8 cellular contexts compared by ENCODE assay signal in the genomic region with DNA sequence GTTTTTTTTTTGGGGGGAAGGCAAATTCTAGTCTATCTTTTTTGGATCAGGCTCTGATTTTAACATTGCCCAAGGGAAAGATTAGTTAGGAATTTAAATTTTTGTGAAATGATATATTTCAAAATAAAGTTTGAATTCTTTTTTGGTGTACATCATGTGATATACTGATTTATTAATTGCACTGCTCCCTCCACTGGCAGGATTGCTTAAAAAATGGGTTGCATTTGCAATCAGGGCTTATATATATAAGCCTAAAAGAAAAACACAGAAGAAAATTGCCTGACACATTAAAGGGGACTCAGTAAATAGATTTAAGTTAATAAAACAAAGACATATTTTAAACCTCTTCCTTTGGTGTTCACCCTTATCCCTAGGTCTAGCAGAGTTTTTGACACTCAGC. TPM values are rescaled to one million over a fixed set of nuclear protein-coding genes. Genes with fewer than 3 reads are reported as not detected.
DNase-seq lines count a peak whose midpoint lies in the region; ATAC-seq, FAIRE-seq and TF ChIP-seq lines count a peak whose summit lies in the region.

No MANE protein-coding gene starts in this region.

- no peaks in the 10 kb centered on the region for H3K9me3 ChIP-seq in left ventricle myocardium inferior (replicated peaks)
- H3K9me3 ChIP-seq in iPS-20b (ENCODE audit: insufficient read depth, low read depth, low read length) = no peaks in the 10 kb centered on the region

- no peaks in the 10 kb centered on the region for H3K9me3 Mint-ChIP-seq in activated naive CD8-positive, alpha-beta T cell treated with anti-CD3 and anti-CD28 coated beads, Interleukin-2, amount 10 ng/mL, durations not matched to agents 7 days and 5 days

- no peak overlapping the region for H3K27ac Mint-ChIP-seq in activated naive CD8-positive, alpha-beta T cell treated with anti-CD3 and anti-CD28 coated beads, Interleukin-2, amount 10 ng/mL, durations not matched to agents 7 days and 5 days

- POLR2A ChIA-PET in activated naive CD8-positive, alpha-beta T cell treated with anti-CD3 and anti-CD28 coated beads, Interleukin-2, amount 10 ng/mL, durations not matched to agents 7 days and 5 days (lab: Charles Lee) = no interaction called here

- peaks cover 12% of the 10 kb centered on the region for H3K4me1 Mint-ChIP-seq in activated naive CD8-positive, alpha-beta T cell treated with anti-CD3 and anti-CD28 coated beads, Interleukin-2, amount 10 ng/mL, durations not matched to agents 7 days and 5 days

- H3K27me3 ChIP-seq in left ventricle myocardium inferior (ENCODE audit: low read depth) (no peaks in the 10 kb centered on the region), iPS-20b (ENCODE audit: insufficient read depth, low read length) (no peaks in the 10 kb centered on the region)

- intact Hi-C loops in left ventricle myocardium inferior (cut with micrococcal nuclease) (no loop called here), cardiac septum (cut with DNase I) (no loop called here)

- H3K36me3 Mint-ChIP-seq in activated naive CD8-positive, alpha-beta T cell treated with anti-CD3 and anti-CD28 coated beads, Interleukin-2, amount 10 ng/mL, durations not matched to agents 7 days and 5 days = peaks cover 3% of the 10 kb centered on the region

- ATAC-seq in activated naive CD8-positive, alpha-beta T cell treated with anti-CD3 and anti-CD28 coated beads, Interleukin-2, amount 10 ng/mL, durations not matched to agents 7 days and 5 days (ENCODE audit: low read depth) = no peak
- ATAC-seq in HG02610 (IDR thresholded peaks at IDR 0.05; ENCODE audit: unreplicated experiment) = no peak

- peak overlapping the region; percentile 94 for H3K4me3 Mint-ChIP-seq in activated naive CD8-positive, alpha-beta T cell treated with anti-CD3 and anti-CD28 coated beads, Interleukin-2, amount 10 ng/mL, durations not matched to agents 7 days and 5 days

- H3K36me3 ChIP-seq in left ventricle myocardium inferior (peaks cover 11% of the 10 kb centered on the region), iPS-20b (ENCODE audit: insufficient read depth, low read depth, low read length) (peaks cover 15% of the 10 kb centered on the region)

- FAIRE-seq in urothelium cell line (lab: Jason Lieb, UNC) = no peak

- DNase-seq in left ventricle myocardium inferior = no peak
- no peak for DNase-seq in cardiac septum (ENCODE audit: low spot score)
- DNase-seq in activated naive CD8-positive, alpha-beta T cell treated with anti-CD3 and anti-CD28 coated beads, Interleukin-2, amount 10 ng/mL, durations not matched to agents 7 days and 5 days = no peak
- peak; percentile 8 for DNase-seq in urothelium cell line (ENCODE audit: low spot score)
- DNase-seq in iPS-NIHi7 (ENCODE audit: extremely low spot score) = no peak
- no peak for DNase-seq in stimulated activated CD4-positive, alpha-beta T cell treated with anti-CD3 and anti-CD28 coated beads, Interleukin-12 subunit alpha, Interleukin-12 subunit beta, amount 100 ng/mL, for 4 hours

- H3K4me3 ChIP-seq in left ventricle myocardium inferior (peak overlapping the region; percentile 80), iPS-20b (ENCODE audit: low read length) (peak overlapping the region; percentile 92)

- H3K27ac ChIP-seq in left ventricle myocardium inferior (replicated peaks) (no peak overlapping the region), iPS-20b (ENCODE audit: low read length) (no peak overlapping the region)

- H3K9ac ChIP-seq in iPS-20b (ENCODE audit: low read depth, low read length) = peak overlapping the region; percentile 85; the same call in 1 of the 2 replicates

- H3K4me1 ChIP-seq in left ventricle myocardium inferior (peaks cover 24% of the 10 kb centered on the region), iPS-20b (ENCODE audit: insufficient read depth, low read length) (peaks cover 3% of the 10 kb centered on the region; the same call in 1 of the 2 replicates)

- peaks cover 8% of the 10 kb centered on the region for H3K27me3 Mint-ChIP-seq in activated naive CD8-positive, alpha-beta T cell treated with anti-CD3 and anti-CD28 coated beads, Interleukin-2, amount 10 ng/mL, durations not matched to agents 7 days and 5 days

- TF ChIP-seq CTCF in left ventricle myocardium inferior (IDR thresholded peaks at IDR 0.05; ENCODE audit: borderline replicate concordance) = no peak

RNA-seq across cellular contexts. Expression of a gene that starts 1.2 kb away (rescaled TPM):
- 5.4 TPM for total RNA-seq in left ventricle myocardium inferior
- 4.7 TPM for total RNA-seq in cardiac septum
- 1 to 10 TPM; 2.9 to 3.5 TPM for total RNA-seq in activated naive CD8-positive, alpha-beta T cell treated with anti-CD3 and anti-CD28 coated beads, Interleukin-2, amount 10 ng/mL, durations not matched to agents 7 days and 5 days

RNA-seq across cellular contexts. Expression of a gene that starts 18.4 kb away (rescaled TPM):
- total RNA-seq in left ventricle myocardium inferior = 25.8 TPM
- total RNA-seq in cardiac septum = 19.9 TPM
- 10 to 100 TPM; 23.1 to 25.9 TPM for total RNA-seq in activated naive CD8-positive, alpha-beta T cell treated with anti-CD3 and anti-CD28 coated beads, Interleukin-2, amount 10 ng/mL, durations not matched to agents 7 days and 5 days
